Comparison of ENCODE assay signal across 1 cellular context in the genomic region with DNA sequence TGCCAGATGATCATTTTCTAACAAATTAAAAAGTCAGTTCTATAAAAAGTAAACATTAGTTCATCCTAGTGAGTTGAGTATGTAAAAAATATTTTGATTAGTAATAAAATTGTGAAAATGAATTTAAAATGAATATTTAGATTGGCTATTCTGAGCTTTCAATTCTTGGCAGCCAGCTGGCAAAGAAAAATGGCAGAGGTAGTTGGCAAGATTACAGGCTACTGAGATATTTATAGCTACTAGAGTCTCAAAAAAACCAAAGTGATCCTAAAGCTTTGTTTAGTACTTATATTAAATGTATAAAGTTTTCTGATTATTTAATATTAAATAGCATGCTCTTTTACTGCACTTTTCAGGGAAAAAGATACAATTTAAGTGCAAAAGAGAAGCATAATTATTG.
TF ChIP-seq lines count a peak whose summit lies in the region.

No MANE protein-coding gene starts in this region.

TF ChIP-seq in IMR-90, 13 proteins besides CTCF, POLR2A, EP300 and RAD21 (continued from another document):
- TF ChIP-seq, protein P1, sequence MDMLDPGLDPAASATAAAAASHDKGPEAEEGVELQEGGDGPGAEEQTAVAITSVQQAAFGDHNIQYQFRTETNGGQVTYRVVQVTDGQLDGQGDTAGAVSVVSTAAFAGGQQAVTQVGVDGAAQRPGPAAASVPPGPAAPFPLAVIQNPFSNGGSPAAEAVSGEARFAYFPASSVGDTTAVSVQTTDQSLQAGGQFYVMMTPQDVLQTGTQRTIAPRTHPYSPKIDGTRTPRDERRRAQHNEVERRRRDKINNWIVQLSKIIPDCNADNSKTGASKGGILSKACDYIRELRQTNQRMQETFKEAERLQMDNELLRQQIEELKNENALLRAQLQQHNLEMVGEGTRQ (IDR thresholded peaks at IDR 0.05; ENCODE audit: low read depth, low read length): no peak
- no peak for TF ChIP-seq CHD1 (IDR thresholded peaks at IDR 0.05; ENCODE audit: low read depth, low read length)
- no peak for TF ChIP-seq RFX5 (IDR thresholded peaks at IDR 0.05; ENCODE audit: low read depth, low read length)
- TF ChIP-seq CEBPB (IDR thresholded peaks at IDR 0.05; ENCODE audit: low read depth, low read length): no peak
- TF ChIP-seq FOS (IDR thresholded peaks at IDR 0.05; ENCODE audit: low read depth, low read length): no peak
- TF ChIP-seq RCOR1 (IDR thresholded peaks at IDR 0.05; ENCODE audit: insufficient replicate concordance, low read length): no peak
